8 cellular contexts compared by ENCODE assay signal in genomic region chr6:26232950-26233607, GRCh38.
DNase-seq lines count a peak whose midpoint lies in the region; ATAC-seq and TF ChIP-seq lines count a peak whose summit lies in the region.

No MANE protein-coding gene starts in this region.

- no peak for TF ChIP-seq CTCF in foreskin keratinocyte (conservative IDR thresholded peaks at IDR 0.05)

- H3K36me3 Mint-ChIP-seq in activated T-cell treated with anti-CD3 and anti-CD28 coated beads, Interleukin-2, amount 50 U/mL, for 4 hours (ENCODE audit: insufficient read depth), result no peaks in the 10 kb centered on the region

- ATAC-seq in GM19023 (IDR thresholded peaks at IDR 0.05; ENCODE audit: unreplicated experiment), result peak; percentile 22
- ATAC-seq in activated T-cell treated with anti-CD3 and anti-CD28 coated beads, Interleukin-2, amount 50 U/mL, for 4 hours, result peak in 1 of 2 donors; percentile 5
- ATAC-seq in foreskin keratinocyte, result peak; percentile 37

- H3K36me3 ChIP-seq in HUES64 (ENCODE audit: insufficient read depth, low read length) (no peaks in the 10 kb centered on the region), skeletal muscle satellite cell (ENCODE audit: insufficient read depth, low read length) (no peaks in the 10 kb centered on the region)

- H3K4me1 ChIP-seq in HUES64 (ENCODE audit: insufficient read depth, low read length) (peaks cover 13% of the 10 kb centered on the region), foreskin keratinocyte (peaks cover 4% of the 10 kb centered on the region), skeletal muscle satellite cell (ENCODE audit: control insufficient read depth, insufficient read depth, low read length) (peaks cover 13% of the 10 kb centered on the region)

- no peaks in the 10 kb centered on the region for H3K27me3 Mint-ChIP-seq in activated T-cell treated with anti-CD3 and anti-CD28 coated beads, Interleukin-2, amount 50 U/mL, for 4 hours (ENCODE audit: low read depth)

- peaks cover 32% of the 10 kb centered on the region for H3K4me1 Mint-ChIP-seq in activated T-cell treated with anti-CD3 and anti-CD28 coated beads, Interleukin-2, amount 50 U/mL, for 4 hours (ENCODE audit: low read depth)

- H3K9ac ChIP-seq in HUES64 (ENCODE audit: low read depth, low read length), result peak overlapping the region; percentile 89
- peak overlapping the region; percentile 57 for H3K9ac ChIP-seq in skeletal muscle satellite cell (ENCODE audit: low read depth, low read length)

- H3K27ac ChIP-seq in HUES64 (ENCODE audit: low read depth, low read length) (peak overlapping the region; percentile 86), foreskin keratinocyte (peak overlapping the region; percentile 71)

- peak overlapping the region; percentile 96 for H3K4me2 ChIP-seq in skeletal muscle satellite cell (ENCODE audit: low read length)

- H3K4me3 Mint-ChIP-seq in activated T-cell treated with anti-CD3 and anti-CD28 coated beads, Interleukin-2, amount 50 U/mL, for 4 hours, result peak overlapping the region; percentile 88

- 89% methylated on average over 31 of the region's 31 CpGs for WGBS in HUES64

- no peaks in the 10 kb centered on the region for H3K27me3 ChIP-seq in HUES64 (ENCODE audit: insufficient read depth, low read length)
- H3K27me3 ChIP-seq in foreskin keratinocyte, result no peaks in the 10 kb centered on the region
- H3K27me3 ChIP-seq in skeletal muscle satellite cell (ENCODE audit: control insufficient read depth, insufficient read depth, low read length), result peaks cover 21% of the 10 kb centered on the region

- DNase-seq in activated T-cell treated with anti-CD3 and anti-CD28 coated beads, Interleukin-2, amount 50 U/mL, for 4 hours, result no peak
- DNase-seq in foreskin keratinocyte (peak in 1 of 2 donors; percentile 83), hepatic stellate cell (ENCODE audit: low spot score) (no peak), NCI-H1092 (lab: John Stamatoyannopoulos, UW) (no peak), NCI-H446 (lab: John Stamatoyannopoulos, UW) (no peak)

- no peaks in the 10 kb centered on the region for H3K9me3 ChIP-seq in HUES64 (ENCODE audit: insufficient read depth, low read depth, low read length)
- no peaks in the 10 kb centered on the region for H3K9me3 ChIP-seq in skeletal muscle satellite cell (replicated peaks; ENCODE audit: low read length)

- H3K4me3 ChIP-seq in HUES64 (ENCODE audit: low read length) (peak overlapping the region; percentile 65), skeletal muscle satellite cell (ENCODE audit: low read length) (peak overlapping the region; percentile 70)

- no peaks in the 10 kb centered on the region for H3K9me3 Mint-ChIP-seq in activated T-cell treated with anti-CD3 and anti-CD28 coated beads, Interleukin-2, amount 50 U/mL, for 4 hours
